Comparison of ENCODE assay signal across 1 cellular context in the genomic region with DNA sequence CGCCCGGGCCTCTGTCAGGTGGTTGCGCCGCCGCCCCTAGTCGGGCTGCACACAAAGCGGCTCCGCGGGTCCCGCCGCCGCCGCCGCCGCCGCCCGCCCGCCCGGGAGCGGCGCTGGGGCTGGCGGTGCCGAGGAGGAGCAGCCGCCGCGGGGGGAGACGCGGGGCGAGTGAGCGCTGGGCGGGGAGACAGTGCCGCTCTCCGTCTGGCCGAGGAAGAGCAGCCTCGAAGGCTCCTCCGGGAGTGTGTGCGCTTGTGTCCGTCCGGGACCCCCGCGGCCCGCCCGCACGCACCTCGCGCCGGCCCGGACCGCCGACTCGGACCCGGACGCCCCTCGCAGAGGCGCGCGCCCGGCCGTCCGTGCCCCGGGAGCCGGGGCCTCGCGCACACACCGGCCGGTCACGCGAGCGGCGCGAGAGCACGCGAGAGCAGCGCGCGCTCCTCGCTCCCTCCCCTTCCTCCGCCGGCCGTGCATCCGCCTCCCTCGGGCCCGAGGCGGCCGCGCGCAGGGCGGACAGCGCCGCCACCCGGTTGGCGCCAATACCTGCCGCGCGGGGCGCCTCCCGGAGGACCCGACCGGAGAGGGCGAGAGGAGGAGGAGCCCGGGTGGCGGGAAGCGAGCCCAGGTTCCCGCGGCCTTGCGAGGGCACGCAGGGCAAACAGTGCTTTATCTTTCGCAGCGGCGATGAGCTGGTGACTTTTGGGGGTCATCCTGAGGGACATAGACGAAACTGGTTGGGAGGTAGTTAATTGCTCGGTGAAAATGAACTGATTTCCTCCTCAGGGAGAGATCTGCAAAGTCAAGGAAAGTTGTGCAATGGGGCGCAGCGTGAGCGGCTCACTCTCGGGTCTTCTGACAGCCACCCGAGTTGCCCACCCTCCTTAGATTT.
TF ChIP-seq lines count a peak whose summit lies in the region.

Gene PDS5A (minus strand): TSS at position 423 of the 889 bp plus-strand sequence. CDS start 1,334 bp downstream, outside the sequence.

TF ChIP-seq in HepG2, 621 proteins besides CTCF, POLR2A, EP300 and RAD21 (continues in another document):
- TF ChIP-seq ZNF44 (CRISPR knock-in tag; IDR thresholded peaks at IDR 0.05) = no peak
- peak; percentile 96 for TF ChIP-seq SALL2 (CRISPR knock-in tag; IDR thresholded peaks at IDR 0.05)
- 0 out of 2 replicates have a peak, but pooled peaks have one; percentile 52 for TF ChIP-seq NFAT5 (CRISPR knock-in tag; IDR thresholded peaks at IDR 0.05)
- TF ChIP-seq, protein P1, sequence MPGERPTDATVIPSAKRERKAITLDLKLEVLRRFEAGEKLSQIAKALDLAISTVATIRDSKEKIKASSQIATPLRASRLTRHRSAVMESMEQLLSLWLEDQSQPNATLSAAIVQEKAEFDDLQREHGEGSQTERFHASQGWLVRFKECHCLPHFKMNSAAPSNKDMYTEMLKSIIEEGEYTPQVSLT (CRISPR knock-in tag; IDR thresholded peaks at IDR 0.05; ENCODE audit: borderline replicate concordance, low read depth) = no peak; the same call in 1 of the 2 replicates
- TF ChIP-seq ATF2 (CRISPR knock-in tag; IDR thresholded peaks at IDR 0.05) = no peak
- TF ChIP-seq, protein P2, sequence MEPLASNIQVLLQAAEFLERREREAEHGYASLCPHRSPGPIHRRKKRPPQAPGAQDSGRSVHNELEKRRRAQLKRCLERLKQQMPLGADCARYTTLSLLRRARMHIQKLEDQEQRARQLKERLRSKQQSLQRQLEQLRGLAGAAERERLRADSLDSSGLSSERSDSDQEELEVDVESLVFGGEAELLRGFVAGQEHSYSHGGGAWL (CRISPR knock-in tag; IDR thresholded peaks at IDR 0.05) = peak; percentile 95
- TF ChIP-seq ZNF280D (CRISPR knock-in tag; IDR thresholded peaks at IDR 0.05) = 0 out of 2 replicates have a peak, but pooled peaks have one; percentile 51
- TF ChIP-seq ZNF230 (CRISPR knock-in tag; IDR thresholded peaks at IDR 0.05) = peak; percentile 88
- TF ChIP-seq, protein P3, sequence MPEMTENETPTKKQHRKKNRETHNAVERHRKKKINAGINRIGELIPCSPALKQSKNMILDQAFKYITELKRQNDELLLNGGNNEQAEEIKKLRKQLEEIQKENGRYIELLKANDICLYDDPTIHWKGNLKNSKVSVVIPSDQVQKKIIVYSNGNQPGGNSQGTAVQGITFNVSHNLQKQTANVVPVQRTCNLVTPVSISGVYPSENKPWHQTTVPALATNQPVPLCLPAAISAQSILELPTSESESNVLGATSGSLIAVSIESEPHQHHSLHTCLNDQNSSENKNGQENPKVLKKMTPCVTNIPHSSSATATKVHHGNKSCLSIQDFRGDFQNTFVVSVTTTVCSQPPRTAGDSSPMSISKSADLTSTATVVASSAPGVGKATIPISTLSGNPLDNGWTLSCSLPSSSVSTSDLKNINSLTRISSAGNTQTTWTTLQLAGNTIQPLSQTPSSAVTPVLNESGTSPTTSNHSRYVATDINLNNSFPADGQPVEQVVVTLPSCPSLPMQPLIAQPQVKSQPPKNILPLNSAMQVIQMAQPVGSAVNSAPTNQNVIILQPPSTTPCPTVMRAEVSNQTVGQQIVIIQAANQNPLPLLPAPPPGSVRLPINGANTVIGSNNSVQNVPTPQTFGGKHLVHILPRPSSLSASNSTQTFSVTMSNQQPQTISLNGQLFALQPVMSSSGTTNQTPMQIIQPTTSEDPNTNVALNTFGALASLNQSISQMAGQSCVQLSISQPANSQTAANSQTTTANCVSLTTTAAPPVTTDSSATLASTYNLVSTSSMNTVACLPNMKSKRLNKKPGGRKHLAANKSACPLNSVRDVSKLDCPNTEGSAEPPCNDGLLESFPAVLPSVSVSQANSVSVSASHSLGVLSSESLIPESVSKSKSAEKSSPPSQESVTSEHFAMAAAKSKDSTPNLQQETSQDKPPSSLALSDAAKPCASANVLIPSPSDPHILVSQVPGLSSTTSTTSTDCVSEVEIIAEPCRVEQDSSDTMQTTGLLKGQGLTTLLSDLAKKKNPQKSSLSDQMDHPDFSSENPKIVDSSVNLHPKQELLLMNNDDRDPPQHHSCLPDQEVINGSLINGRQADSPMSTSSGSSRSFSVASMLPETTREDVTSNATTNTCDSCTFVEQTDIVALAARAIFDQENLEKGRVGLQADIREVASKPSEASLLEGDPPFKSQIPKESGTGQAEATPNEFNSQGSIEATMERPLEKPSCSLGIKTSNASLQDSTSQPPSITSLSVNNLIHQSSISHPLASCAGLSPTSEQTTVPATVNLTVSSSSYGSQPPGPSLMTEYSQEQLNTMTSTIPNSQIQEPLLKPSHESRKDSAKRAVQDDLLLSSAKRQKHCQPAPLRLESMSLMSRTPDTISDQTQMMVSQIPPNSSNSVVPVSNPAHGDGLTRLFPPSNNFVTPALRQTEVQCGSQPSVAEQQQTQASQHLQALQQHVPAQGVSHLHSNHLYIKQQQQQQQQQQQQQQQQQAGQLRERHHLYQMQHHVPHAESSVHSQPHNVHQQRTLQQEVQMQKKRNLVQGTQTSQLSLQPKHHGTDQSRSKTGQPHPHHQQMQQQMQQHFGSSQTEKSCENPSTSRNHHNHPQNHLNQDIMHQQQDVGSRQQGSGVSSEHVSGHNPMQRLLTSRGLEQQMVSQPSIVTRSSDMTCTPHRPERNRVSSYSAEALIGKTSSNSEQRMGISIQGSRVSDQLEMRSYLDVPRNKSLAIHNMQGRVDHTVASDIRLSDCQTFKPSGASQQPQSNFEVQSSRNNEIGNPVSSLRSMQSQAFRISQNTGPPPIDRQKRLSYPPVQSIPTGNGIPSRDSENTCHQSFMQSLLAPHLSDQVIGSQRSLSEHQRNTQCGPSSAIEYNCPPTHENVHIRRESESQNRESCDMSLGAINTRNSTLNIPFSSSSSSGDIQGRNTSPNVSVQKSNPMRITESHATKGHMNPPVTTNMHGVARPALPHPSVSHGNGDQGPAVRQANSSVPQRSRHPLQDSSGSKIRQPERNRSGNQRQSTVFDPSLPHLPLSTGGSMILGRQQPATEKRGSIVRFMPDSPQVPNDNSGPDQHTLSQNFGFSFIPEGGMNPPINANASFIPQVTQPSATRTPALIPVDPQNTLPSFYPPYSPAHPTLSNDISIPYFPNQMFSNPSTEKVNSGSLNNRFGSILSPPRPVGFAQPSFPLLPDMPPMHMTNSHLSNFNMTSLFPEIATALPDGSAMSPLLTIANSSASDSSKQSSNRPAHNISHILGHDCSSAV (CRISPR knock-in tag; IDR thresholded peaks at IDR 0.05; ENCODE audit: borderline replicate concordance) = no peak
- TF ChIP-seq GATAD2A (CRISPR knock-in tag; IDR thresholded peaks at IDR 0.05) = peak; percentile 53
- peak; percentile 46; the same call in 1 of the 2 replicates for TF ChIP-seq PAX8 (CRISPR knock-in tag; IDR thresholded peaks at IDR 0.05; ENCODE audit: borderline replicate concordance)
- TF ChIP-seq ELF1 (CRISPR knock-in tag; IDR thresholded peaks at IDR 0.05) = 0 out of 2 replicates have a peak, but pooled peaks have one; percentile 39
- TF ChIP-seq ZNF138 (CRISPR knock-in tag; IDR thresholded peaks at IDR 0.05; ENCODE audit: low read depth) = peak; percentile 91; the same call in 1 of the 2 replicates
- TF ChIP-seq MEF2D (CRISPR knock-in tag; IDR thresholded peaks at IDR 0.05) = peak; percentile 52; the same call in 1 of the 2 replicates
- no peak for TF ChIP-seq ZNF20 (CRISPR knock-in tag; IDR thresholded peaks at IDR 0.05)
- TF ChIP-seq, protein P4, sequence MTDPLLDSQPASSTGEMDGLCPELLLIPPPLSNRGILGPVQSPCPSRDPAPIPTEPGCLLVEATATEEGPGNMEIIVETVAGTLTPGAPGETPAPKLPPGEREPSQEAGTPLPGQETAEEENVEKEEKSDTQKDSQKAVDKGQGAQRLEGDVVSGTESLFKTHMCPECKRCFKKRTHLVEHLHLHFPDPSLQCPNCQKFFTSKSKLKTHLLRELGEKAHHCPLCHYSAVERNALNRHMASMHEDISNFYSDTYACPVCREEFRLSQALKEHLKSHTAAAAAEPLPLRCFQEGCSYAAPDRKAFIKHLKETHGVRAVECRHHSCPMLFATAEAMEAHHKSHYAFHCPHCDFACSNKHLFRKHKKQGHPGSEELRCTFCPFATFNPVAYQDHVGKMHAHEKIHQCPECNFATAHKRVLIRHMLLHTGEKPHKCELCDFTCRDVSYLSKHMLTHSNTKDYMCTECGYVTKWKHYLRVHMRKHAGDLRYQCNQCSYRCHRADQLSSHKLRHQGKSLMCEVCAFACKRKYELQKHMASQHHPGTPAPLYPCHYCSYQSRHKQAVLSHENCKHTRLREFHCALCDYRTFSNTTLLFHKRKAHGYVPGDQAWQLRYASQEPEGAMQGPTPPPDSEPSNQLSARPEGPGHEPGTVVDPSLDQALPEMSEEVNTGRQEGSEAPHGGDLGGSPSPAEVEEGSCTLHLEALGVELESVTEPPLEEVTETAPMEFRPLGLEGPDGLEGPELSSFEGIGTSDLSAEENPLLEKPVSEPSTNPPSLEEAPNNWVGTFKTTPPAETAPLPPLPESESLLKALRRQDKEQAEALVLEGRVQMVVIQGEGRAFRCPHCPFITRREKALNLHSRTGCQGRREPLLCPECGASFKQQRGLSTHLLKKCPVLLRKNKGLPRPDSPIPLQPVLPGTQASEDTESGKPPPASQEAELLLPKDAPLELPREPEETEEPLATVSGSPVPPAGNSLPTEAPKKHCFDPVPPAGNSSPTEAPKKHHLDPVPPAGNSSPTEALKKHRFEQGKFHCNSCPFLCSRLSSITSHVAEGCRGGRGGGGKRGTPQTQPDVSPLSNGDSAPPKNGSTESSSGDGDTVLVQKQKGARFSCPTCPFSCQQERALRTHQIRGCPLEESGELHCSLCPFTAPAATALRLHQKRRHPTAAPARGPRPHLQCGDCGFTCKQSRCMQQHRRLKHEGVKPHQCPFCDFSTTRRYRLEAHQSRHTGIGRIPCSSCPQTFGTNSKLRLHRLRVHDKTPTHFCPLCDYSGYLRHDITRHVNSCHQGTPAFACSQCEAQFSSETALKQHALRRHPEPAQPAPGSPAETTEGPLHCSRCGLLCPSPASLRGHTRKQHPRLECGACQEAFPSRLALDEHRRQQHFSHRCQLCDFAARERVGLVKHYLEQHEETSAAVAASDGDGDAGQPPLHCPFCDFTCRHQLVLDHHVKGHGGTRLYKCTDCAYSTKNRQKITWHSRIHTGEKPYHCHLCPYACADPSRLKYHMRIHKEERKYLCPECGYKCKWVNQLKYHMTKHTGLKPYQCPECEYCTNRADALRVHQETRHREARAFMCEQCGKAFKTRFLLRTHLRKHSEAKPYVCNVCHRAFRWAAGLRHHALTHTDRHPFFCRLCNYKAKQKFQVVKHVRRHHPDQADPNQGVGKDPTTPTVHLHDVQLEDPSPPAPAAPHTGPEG (CRISPR knock-in tag; IDR thresholded peaks at IDR 0.05) = 0 out of 2 replicates have a peak, but pooled peaks have one; percentile 43
